1 cellular context compared by ENCODE assay signal in the genomic region with DNA sequence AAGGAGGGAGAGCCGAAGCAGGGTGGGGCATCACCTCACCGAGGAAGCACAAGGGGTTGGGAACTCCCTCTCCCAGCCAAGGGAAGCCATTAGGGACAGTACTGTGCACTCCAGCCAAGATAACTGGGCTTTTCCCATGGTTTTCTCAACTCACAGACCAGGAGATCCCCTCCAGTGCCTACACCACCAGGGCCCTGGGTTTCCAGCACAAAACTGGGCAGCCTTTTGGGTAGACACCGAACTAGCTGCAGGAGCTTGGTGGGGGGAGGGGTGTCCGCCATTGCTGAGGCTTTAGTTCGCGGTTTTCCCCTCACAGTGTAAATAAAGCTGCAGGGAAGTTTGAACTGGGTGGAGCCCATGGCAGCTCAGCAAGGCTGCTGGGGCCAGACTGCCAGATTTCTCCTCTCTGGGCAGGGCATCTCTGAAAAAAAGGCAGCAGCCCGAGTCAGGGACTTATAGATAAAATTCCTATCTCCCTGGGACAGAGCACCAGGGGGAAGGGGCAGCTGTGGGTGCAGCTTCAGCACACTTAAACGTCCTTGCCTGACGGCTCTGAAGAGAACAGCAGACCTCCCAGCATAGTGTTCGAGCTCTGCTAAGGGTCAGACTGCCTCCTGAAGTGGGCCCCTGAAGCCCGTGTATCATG.
TF ChIP-seq lines count a peak whose summit lies in the region.

No MANE protein-coding gene starts in this region.

TF ChIP-seq in HepG2, 621 proteins besides CTCF, POLR2A, EP300 and RAD21 (continued from another document):
- TF ChIP-seq, protein P1, sequence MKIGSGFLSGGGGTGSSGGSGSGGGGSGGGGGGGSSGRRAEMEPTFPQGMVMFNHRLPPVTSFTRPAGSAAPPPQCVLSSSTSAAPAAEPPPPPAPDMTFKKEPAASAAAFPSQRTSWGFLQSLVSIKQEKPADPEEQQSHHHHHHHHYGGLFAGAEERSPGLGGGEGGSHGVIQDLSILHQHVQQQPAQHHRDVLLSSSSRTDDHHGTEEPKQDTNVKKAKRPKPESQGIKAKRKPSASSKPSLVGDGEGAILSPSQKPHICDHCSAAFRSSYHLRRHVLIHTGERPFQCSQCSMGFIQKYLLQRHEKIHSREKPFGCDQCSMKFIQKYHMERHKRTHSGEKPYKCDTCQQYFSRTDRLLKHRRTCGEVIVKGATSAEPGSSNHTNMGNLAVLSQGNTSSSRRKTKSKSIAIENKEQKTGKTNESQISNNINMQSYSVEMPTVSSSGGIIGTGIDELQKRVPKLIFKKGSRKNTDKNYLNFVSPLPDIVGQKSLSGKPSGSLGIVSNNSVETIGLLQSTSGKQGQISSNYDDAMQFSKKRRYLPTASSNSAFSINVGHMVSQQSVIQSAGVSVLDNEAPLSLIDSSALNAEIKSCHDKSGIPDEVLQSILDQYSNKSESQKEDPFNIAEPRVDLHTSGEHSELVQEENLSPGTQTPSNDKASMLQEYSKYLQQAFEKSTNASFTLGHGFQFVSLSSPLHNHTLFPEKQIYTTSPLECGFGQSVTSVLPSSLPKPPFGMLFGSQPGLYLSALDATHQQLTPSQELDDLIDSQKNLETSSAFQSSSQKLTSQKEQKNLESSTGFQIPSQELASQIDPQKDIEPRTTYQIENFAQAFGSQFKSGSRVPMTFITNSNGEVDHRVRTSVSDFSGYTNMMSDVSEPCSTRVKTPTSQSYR (CRISPR knock-in tag; IDR thresholded peaks at IDR 0.05; ENCODE audit: borderline replicate concordance): peak; percentile 81
- TF ChIP-seq FOXA1 (IDR thresholded peaks at IDR 0.05) (no peak), FOXA1 (CRISPR knock-in tag; IDR thresholded peaks at IDR 0.05) (peak; percentile 52), MYC (CRISPR knock-in tag; IDR thresholded peaks at IDR 0.05; ENCODE audit: borderline replicate concordance) (no peak), DNMT1 (CRISPR knock-in tag; IDR thresholded peaks at IDR 0.05) (no peak), ZMYM3 (CRISPR knock-in tag; IDR thresholded peaks at IDR 0.05) (no peak), ARID5B (CRISPR knock-in tag; IDR thresholded peaks at IDR 0.05) (no peak), TERF1 (CRISPR knock-in tag; IDR thresholded peaks at IDR 0.05) (no peak), XRCC5 (optimal IDR thresholded peaks at IDR 0.05; ENCODE audit: low read length) (no peak), ZNF335 (CRISPR knock-in tag; IDR thresholded peaks at IDR 0.05) (no peak), MXD3 (CRISPR knock-in tag; IDR thresholded peaks at IDR 0.05) (no peak), YY1 (IDR thresholded peaks at IDR 0.05; ENCODE audit: insufficient read depth, insufficient replicate concordance, low read depth, low read length) (peak; percentile 81), NFE2 (CRISPR knock-in tag; IDR thresholded peaks at IDR 0.05) (no peak), CAMTA2 (CRISPR knock-in tag; IDR thresholded peaks at IDR 0.05; ENCODE audit: borderline replicate concordance) (no peak), ZNF766 (CRISPR knock-in tag; IDR thresholded peaks at IDR 0.05; ENCODE audit: borderline replicate concordance) (no peak), NFKBIZ (CRISPR knock-in tag; IDR thresholded peaks at IDR 0.05) (no peak), ZBTB40 (IDR thresholded peaks at IDR 0.05) (no peak), ZBTB40 (CRISPR knock-in tag; IDR thresholded peaks at IDR 0.05) (peak; percentile 89), GLI4 (CRISPR knock-in tag; IDR thresholded peaks at IDR 0.05; ENCODE audit: borderline replicate concordance) (no peak), ZNF292 (CRISPR knock-in tag; IDR thresholded peaks at IDR 0.05; ENCODE audit: borderline replicate concordance, low read depth) (peak; percentile 41; the same call in 1 of the 2 replicates), ZMYM4 (CRISPR knock-in tag; IDR thresholded peaks at IDR 0.05) (peak; percentile 40; the same call in 1 of the 2 replicates), FOXA3 (CRISPR knock-in tag; IDR thresholded peaks at IDR 0.05) (0 out of 2 replicates have a peak, but pooled peaks have one; percentile 10)
- TF ChIP-seq, protein P2, sequence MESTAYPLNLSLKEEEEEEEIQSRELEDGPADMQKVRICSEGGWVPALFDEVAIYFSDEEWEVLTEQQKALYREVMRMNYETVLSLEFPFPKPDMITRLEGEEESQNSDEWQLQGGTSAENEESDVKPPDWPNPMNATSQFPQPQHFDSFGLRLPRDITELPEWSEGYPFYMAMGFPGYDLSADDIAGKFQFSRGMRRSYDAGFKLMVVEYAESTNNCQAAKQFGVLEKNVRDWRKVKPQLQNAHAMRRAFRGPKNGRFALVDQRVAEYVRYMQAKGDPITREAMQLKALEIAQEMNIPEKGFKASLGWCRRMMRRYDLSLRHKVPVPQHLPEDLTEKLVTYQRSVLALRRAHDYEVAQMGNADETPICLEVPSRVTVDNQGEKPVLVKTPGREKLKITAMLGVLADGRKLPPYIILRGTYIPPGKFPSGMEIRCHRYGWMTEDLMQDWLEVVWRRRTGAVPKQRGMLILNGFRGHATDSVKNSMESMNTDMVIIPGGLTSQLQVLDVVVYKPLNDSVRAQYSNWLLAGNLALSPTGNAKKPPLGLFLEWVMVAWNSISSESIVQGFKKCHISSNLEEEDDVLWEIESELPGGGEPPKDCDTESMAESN (CRISPR knock-in tag; conservative IDR thresholded peaks at IDR 0.05): no peak
- TF ChIP-seq, protein P3, sequence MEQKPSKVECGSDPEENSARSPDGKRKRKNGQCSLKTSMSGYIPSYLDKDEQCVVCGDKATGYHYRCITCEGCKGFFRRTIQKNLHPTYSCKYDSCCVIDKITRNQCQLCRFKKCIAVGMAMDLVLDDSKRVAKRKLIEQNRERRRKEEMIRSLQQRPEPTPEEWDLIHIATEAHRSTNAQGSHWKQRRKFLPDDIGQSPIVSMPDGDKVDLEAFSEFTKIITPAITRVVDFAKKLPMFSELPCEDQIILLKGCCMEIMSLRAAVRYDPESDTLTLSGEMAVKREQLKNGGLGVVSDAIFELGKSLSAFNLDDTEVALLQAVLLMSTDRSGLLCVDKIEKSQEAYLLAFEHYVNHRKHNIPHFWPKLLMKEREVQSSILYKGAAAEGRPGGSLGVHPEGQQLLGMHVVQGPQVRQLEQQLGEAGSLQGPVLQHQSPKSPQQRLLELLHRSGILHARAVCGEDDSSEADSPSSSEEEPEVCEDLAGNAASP (CRISPR knock-in tag; IDR thresholded peaks at IDR 0.05; ENCODE audit: borderline replicate concordance): no peak
